Comparison of ENCODE assay signal across 13 cellular contexts in the genomic region with DNA sequence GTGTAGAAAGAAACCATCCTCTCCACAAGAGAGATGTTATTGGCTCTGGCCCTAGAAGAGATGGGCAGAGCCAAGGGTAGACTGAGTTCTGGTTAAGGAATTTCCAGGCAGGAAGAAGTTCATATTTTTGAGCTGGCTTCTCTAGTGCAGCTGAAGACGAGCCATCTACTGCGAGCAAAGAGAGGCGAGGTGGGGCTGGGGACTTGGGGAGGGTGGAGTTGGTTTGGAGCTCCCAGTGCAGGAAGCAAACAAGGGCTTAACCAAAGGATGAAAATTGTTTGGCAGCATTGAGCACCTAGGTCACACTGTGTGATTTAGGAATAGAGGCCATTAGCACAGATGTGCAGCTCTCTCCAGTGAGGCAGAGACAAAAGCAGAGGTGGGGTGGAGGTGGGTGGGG.
DNase-seq lines count a peak whose midpoint lies in the region; ATAC-seq, FAIRE-seq and TF ChIP-seq lines count a peak whose summit lies in the region.
"Had no signal": no experiment of that assay in that cellular context is flagged by ENCODE, and none has a peak within 500 bp of the region (broad histone marks: within the 10 kb centered on the region; RNA-seq: fewer than 3 reads in every experiment).

No MANE protein-coding gene starts in this region.

- H2BK12ac ChIP-seq in H1 (ENCODE audit: low read depth, low read length) (0 out of 2 replicates have a peak overlapping the region, but pooled peaks have one; percentile 31), mesenchymal stem cell (ENCODE audit: low read length in 2 of 2) (peak overlapping the region; percentile 42 to 84)

- H3K23ac ChIP-seq in H1 (ENCODE audit: insufficient read length) (no peak overlapping the region), mesenchymal stem cell (ENCODE audit: low read length in 2 of 2) (no peak overlapping the region)

- H3K36me3 Mint-ChIP-seq in HFFc6 (ENCODE audit: low read depth), result no peaks in the 10 kb centered on the region
- no peaks in the 10 kb centered on the region for H3K36me3 Mint-ChIP-seq in activated CD8-positive, alpha-beta T cell treated with anti-CD3 and anti-CD28 coated beads, Interleukin-2, amount 10 ng/mL, durations not matched to agents 7 days and 5 days (ENCODE audit: low read depth)

- H3K27ac ChIP-seq in H1 (ENCODE audit: low read depth, low read length), result no peak overlapping the region
- H3K27ac ChIP-seq in mesenchymal stem cell (ENCODE audit: low read length, poor library complexity, severe bottlenecking), result no peak overlapping the region
- H3K27ac ChIP-seq in testis, result peak overlapping the region; percentile 83 to 90

- intact Hi-C loops in testis (cut with DNase I; ENCODE audit: low total_unique reads), result no loop called here

- H3K9me3 ChIP-seq in H1 (ENCODE audit: insufficient read depth in 2 of 2, low read depth in 1 of 2, low read length in 1 of 2) (no peaks in the 10 kb centered on the region), mesenchymal stem cell (ENCODE audit: control insufficient read depth, low read length) (no peaks in the 10 kb centered on the region), testis (no peaks in the 10 kb centered on the region)
- H3K9me3 ChIP-seq: adrenal gland had no signal

- no peak overlapping the region for H4K5ac ChIP-seq in H1 (ENCODE audit: insufficient read length, low read depth, low read length)

- H3K36me3 ChIP-seq in H1 (ENCODE audit: control insufficient read depth in 2 of 4, insufficient read depth in 4 of 4, low read length in 3 of 4) (no peaks in the 10 kb centered on the region), mesenchymal stem cell (ENCODE audit: control insufficient read depth in 1 of 2, insufficient read depth in 2 of 2, low read depth in 1 of 2, low read length in 2 of 2) (no peaks in the 10 kb centered on the region), testis (ENCODE audit: low read depth, missing control alignments) (no peaks in the 10 kb centered on the region)
- H3K36me3 ChIP-seq: adrenal gland had no signal

- no peak overlapping the region for H2AFZ ChIP-seq in H1 (ENCODE audit: low read length)
- H2AFZ ChIP-seq in mesenchymal stem cell (ENCODE audit: low read depth, low read length), result no peak overlapping the region

- H3K4me3 Mint-ChIP-seq in HFFc6, result no peak overlapping the region
- no peak overlapping the region for H3K4me3 Mint-ChIP-seq in activated CD8-positive, alpha-beta T cell treated with anti-CD3 and anti-CD28 coated beads, Interleukin-2, amount 10 ng/mL, durations not matched to agents 7 days and 5 days

- no peak overlapping the region for H3K18ac ChIP-seq in H1 (ENCODE audit: extremely low read depth, low read length)
- peak overlapping the region; percentile 18 to 57 for H3K18ac ChIP-seq in mesenchymal stem cell (ENCODE audit: low read depth in 1 of 2, low read length in 2 of 2)

- WGBS in H1 (ENCODE audit: extremely low coverage in 1 of 2, insufficient coverage in 1 of 2, insufficient read length in 1 of 2, insufficient replicate concordance in 2 of 2, low coverage in 1 of 2, low lambda C conversion rate in 2 of 2, missing lambda C conversion rate in 1 of 2), 2 experiments, result 87% methylated on average over 3 of the region's 3 CpGs; no CpG with 5 or more reads in 1 of the 2 experiments
- 29% methylated on average over 3 of the region's 3 CpGs for WGBS in mesenchymal stem cell
- 46 to 48% methylated on average over 3 of the region's 3 CpGs for WGBS in testis, 2 donors

- H4K91ac ChIP-seq in H1 (replicated peaks; ENCODE audit: insufficient read length, low read length) (no peak overlapping the region), mesenchymal stem cell (ENCODE audit: low read length) (no peak overlapping the region)

- H2BK20ac ChIP-seq in H1 (ENCODE audit: low read length), result 0 out of 2 replicates have a peak overlapping the region, but pooled peaks have one; percentile 21

- H3K4me3 ChIP-seq in H1 (ENCODE audit: extremely low read depth in 1 of 4, insufficient read depth in 2 of 4, low read depth in 3 of 4, low read length in 4 of 4) (no peak overlapping the region), mesenchymal stem cell (ENCODE audit: insufficient read depth in 1 of 2, low read depth in 1 of 2, low read length in 2 of 2) (no peak overlapping the region), testis (no peak overlapping the region)
- H3K4me3 ChIP-seq: adrenal gland had no signal

- CTCF ChIA-PET in H1 (lab: Charles Lee; ENCODE audit: partially characterized antibody), result interaction anchor here (0.7 to 1.2 kb wide), 2 partner anchors 10 to 305 kb away, joined by 4 read pairs; no protein-coding TSS in a partner anchor
- CTCF ChIA-PET in activated CD8-positive, alpha-beta T cell treated with anti-CD3 and anti-CD28 coated beads, Interleukin-2, amount 10 ng/mL, durations not matched to agents 7 days and 5 days (lab: Charles Lee), result no interaction called here

- peaks cover 80% of the 10 kb centered on the region for H3K4me1 Mint-ChIP-seq in HFFc6 (ENCODE audit: low read depth)
- H3K4me1 Mint-ChIP-seq in activated CD8-positive, alpha-beta T cell treated with anti-CD3 and anti-CD28 coated beads, Interleukin-2, amount 10 ng/mL, durations not matched to agents 7 days and 5 days (ENCODE audit: low read depth), result no peaks in the 10 kb centered on the region

- H3K79me1 ChIP-seq in H1 (ENCODE audit: low read depth, low read length), result no peaks in the 10 kb centered on the region
- H3K79me1 ChIP-seq in mesenchymal stem cell (replicated peaks; ENCODE audit: low read length, poor library complexity, severe bottlenecking), result no peaks in the 10 kb centered on the region

- H3K4me2 ChIP-seq in H1 (ENCODE audit: insufficient read depth in 1 of 2, low read depth in 2 of 2, low read length in 2 of 2) (no peak overlapping the region), mesenchymal stem cell (ENCODE audit: low read length, poor library complexity, severe bottlenecking) (no peak overlapping the region)

- no peak overlapping the region for H2AK5ac ChIP-seq in H1 (ENCODE audit: low read depth, low read length)
- H2AK5ac ChIP-seq in mesenchymal stem cell (ENCODE audit: low read length, severe bottlenecking), result peak overlapping the region; percentile 41

- H3K14ac ChIP-seq in H1 (ENCODE audit: insufficient read length), result no peak overlapping the region
- H3K14ac ChIP-seq in mesenchymal stem cell (ENCODE audit: low read length in 2 of 2), result no peak overlapping the region

- FAIRE-seq in H1 (lab: Jason Lieb, UNC), result no peak

- no peak for TF ChIP-seq RAD21 in H1 (IDR thresholded peaks at IDR 0.05 in 1 of 2, conservative IDR thresholded peaks at IDR 0.05 in 1 of 2; ENCODE audit: low read depth in 2 of 2, low read length in 2 of 2)

- TF ChIP-seq CTCF in HFFc6 (IDR thresholded peaks at IDR 0.05) (no peak), H1 (IDR thresholded peaks at IDR 0.05; ENCODE audit: control extremely low read depth in 1 of 3, insufficient read depth in 1 of 3, low read depth in 1 of 3, low read length in 3 of 3) (no peak), testis (IDR thresholded peaks at IDR 0.05) (no peak)

- 0 out of 2 replicates have a peak overlapping the region, but pooled peaks have one; percentile 27 for H3K27ac Mint-ChIP-seq in HFFc6
- H3K27ac Mint-ChIP-seq in activated CD8-positive, alpha-beta T cell treated with anti-CD3 and anti-CD28 coated beads, Interleukin-2, amount 10 ng/mL, durations not matched to agents 7 days and 5 days, result no peak overlapping the region

- H2BK5ac ChIP-seq in H1 (ENCODE audit: low read depth, low read length), result no peak overlapping the region
- H2BK5ac ChIP-seq in mesenchymal stem cell (ENCODE audit: low read depth, low read length, poor library complexity, severe bottlenecking), result no peak overlapping the region

- H4K8ac ChIP-seq in H1 (ENCODE audit: extremely low read depth, insufficient read depth, low read length), result no peak overlapping the region
- no peak overlapping the region for H4K8ac ChIP-seq in mesenchymal stem cell (ENCODE audit: low read length)

- TF ChIP-seq POLR2A in H1 (IDR thresholded peaks at IDR 0.05; ENCODE audit: control extremely low read depth in 1 of 2, low read depth in 2 of 2, low read length in 2 of 2) (no peak), testis (IDR thresholded peaks at IDR 0.05) (no peak)

- H3K4me1 ChIP-seq in H1 (replicated peaks in 1 of 4; ENCODE audit: control insufficient read depth in 3 of 4, insufficient read depth in 4 of 4, low read length in 3 of 4) (peaks cover 2 to 19% (median 12%) of the 10 kb centered on the region in 4 experiments), mesenchymal stem cell (ENCODE audit: control insufficient read depth, insufficient read depth, low read depth, low read length) (peaks cover 29% of the 10 kb centered on the region), testis (peaks cover 56% of the 10 kb centered on the region)

- no peak for DNase-seq in HFFc6
- peak in 1 of 2 experiments; percentile 20 for DNase-seq in H1 (ENCODE audit: low read depth in 1 of 2, low spot score in 2 of 2)
- DNase-seq in mesenchymal stem cell, result no peak
- no peak for DNase-seq in testis
- DNase-seq in RKO (ENCODE audit: low spot score), result no peak
- no peak for DNase-seq in activated CD8-positive, alpha-beta T cell treated with anti-CD3 and anti-CD28 coated beads, Interleukin-2, amount 10 ng/mL, durations not matched to agents 7 days and 5 days
- DNase-seq in NCI-H2081 (lab: John Stamatoyannopoulos, UW), result no peak
- no peak for DNase-seq in NCI-H2171 (lab: John Stamatoyannopoulos, UW)
- DNase-seq: H7, kidney glomerular epithelial cell, NCI-H2107 had no signal

- H3K23me2 ChIP-seq in H1 (ENCODE audit: low read depth, low read length), result no peaks in the 10 kb centered on the region

- H2BK120ac ChIP-seq in H1 (replicated peaks; ENCODE audit: low read depth, low read length) (no peak overlapping the region), mesenchymal stem cell (ENCODE audit: low read depth, low read length) (peak overlapping the region; percentile 56)

- H4K20me1 ChIP-seq in H1 (replicated peaks in 1 of 2; ENCODE audit: control insufficient read depth in 1 of 2, insufficient read depth in 2 of 2, low read length in 2 of 2), result no peaks in the 10 kb centered on the region

- H3K4ac ChIP-seq in H1 (replicated peaks; ENCODE audit: insufficient read length, low read depth, low read length) (no peak overlapping the region), mesenchymal stem cell (ENCODE audit: low read depth in 1 of 2, low read length in 2 of 2) (peak overlapping the region in 1 of 2 experiments; percentile 19)

- no peak for ATAC-seq in activated CD8-positive, alpha-beta T cell treated with anti-CD3 and anti-CD28 coated beads, Interleukin-2, amount 10 ng/mL, durations not matched to agents 7 days and 5 days
- ATAC-seq: activated CD4-positive, CD25-positive, alpha-beta regulatory T cell treated with anti-CD3 and anti-CD28 coated beads, Interleukin-2, amount 50 U/mL, for 24 hours had no signal

- POLR2A ChIA-PET in H1 (lab: Charles Lee; ENCODE audit: partially characterized antibody), result interaction anchor here (0.6 to 1.8 kb wide), 2 partner anchors 240 to 410 kb away, joined by 3 to 5 read pairs; partner anchors contain the start of gene ZFP36L1
- POLR2A ChIA-PET in activated CD8-positive, alpha-beta T cell treated with anti-CD3 and anti-CD28 coated beads, Interleukin-2, amount 10 ng/mL, durations not matched to agents 7 days and 5 days (lab: Charles Lee), result interaction anchor here (0.9 kb wide), 1 partner anchor 85 kb away, joined by 3 read pairs; no protein-coding TSS in a partner anchor

- H3K9ac ChIP-seq in H1 (replicated peaks in 1 of 4; ENCODE audit: extremely low read depth in 1 of 4, low read depth in 3 of 4, low read length in 3 of 4) (no peak overlapping the region), mesenchymal stem cell (ENCODE audit: low read length) (peak overlapping the region; percentile 11)

- H2BK15ac ChIP-seq in H1 (ENCODE audit: low read length) (no peak overlapping the region), mesenchymal stem cell (ENCODE audit: low read depth, poor library complexity, severe bottlenecking) (peak overlapping the region; percentile 82)

- no peaks in the 10 kb centered on the region for H3K9me3 Mint-ChIP-seq in HFFc6
- no peaks in the 10 kb centered on the region for H3K9me3 Mint-ChIP-seq in activated CD8-positive, alpha-beta T cell treated with anti-CD3 and anti-CD28 coated beads, Interleukin-2, amount 10 ng/mL, durations not matched to agents 7 days and 5 days (ENCODE audit: insufficient read depth)

- no peaks in the 10 kb centered on the region for H3K79me2 ChIP-seq in H1 (ENCODE audit: control insufficient read depth in 1 of 2, insufficient read depth in 2 of 2, low read length in 2 of 2)

- TF ChIP-seq EP300 in H1 (IDR thresholded peaks at IDR 0.05; ENCODE audit: borderline replicate concordance in 1 of 2, low read depth in 2 of 2, low read length in 2 of 2), result no peak

- no peaks in the 10 kb centered on the region; the same call in 1 of the 2 replicates for H3K27me3 Mint-ChIP-seq in HFFc6 (ENCODE audit: insufficient read depth)
- no peaks in the 10 kb centered on the region for H3K27me3 Mint-ChIP-seq in activated CD8-positive, alpha-beta T cell treated with anti-CD3 and anti-CD28 coated beads, Interleukin-2, amount 10 ng/mL, durations not matched to agents 7 days and 5 days (ENCODE audit: low read depth)

- no peak overlapping the region for H3K56ac ChIP-seq in H1 (replicated peaks; ENCODE audit: insufficient read length, low read depth, low read length)

- H3K27me3 ChIP-seq in H1 (replicated peaks in 1 of 4; ENCODE audit: control insufficient read depth in 3 of 4, extremely low read depth in 1 of 4, insufficient read depth in 3 of 4, low read length in 3 of 4) (no peaks in the 10 kb centered on the region; a peak in 1 of 7 replicates), mesenchymal stem cell (ENCODE audit: control insufficient read depth in 1 of 2, insufficient read depth in 1 of 2, low read length in 2 of 2) (no peaks in the 10 kb centered on the region), testis (no peaks in the 10 kb centered on the region)
- H3K27me3 ChIP-seq: adrenal gland had no signal

Comparison
In these comparisons a context has a peak if more than half of its experiments do, and no peak if none do; other contexts are left out.
1. H3K27ac ChIP-seq: peak in testis (2 of 2); none in H1 (single experiment) and mesenchymal stem cell (single experiment).